In the genomic region with DNA sequence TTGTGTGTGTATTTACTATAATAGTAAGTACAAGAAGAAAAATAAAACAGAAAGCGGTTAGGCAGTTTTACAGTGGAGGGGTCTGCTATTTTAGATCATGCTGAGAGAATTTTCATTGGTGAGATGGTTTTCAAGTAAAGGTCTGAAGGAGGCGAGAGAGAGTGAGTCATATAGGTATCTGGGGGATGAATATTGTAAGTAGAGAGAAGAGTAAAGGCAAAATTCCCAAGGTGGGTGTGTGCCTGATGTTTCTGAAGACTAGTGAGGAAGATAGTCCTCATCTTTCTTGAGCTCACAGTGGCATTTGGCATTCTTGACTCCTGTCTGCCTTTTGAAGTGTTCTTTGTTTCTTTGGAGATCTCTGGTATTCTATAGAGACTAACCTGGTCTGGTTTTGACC, we compare ENCODE assay signal across 23 cellular contexts.
"Had no signal": no experiment of that assay in that cellular context is flagged by ENCODE, and none has a peak within 500 bp of the region (broad histone marks: within the 10 kb centered on the region; RNA-seq: fewer than 3 reads in every experiment).

No MANE protein-coding gene starts in this region.

- ATAC-seq: activated CD8-positive, alpha-beta T cell treated with anti-CD3 and anti-CD28 coated beads for 36 hours; activated naive CD8-positive, alpha-beta T cell treated with anti-CD3 and anti-CD28 coated beads, Interleukin-2, amount 50 U/mL, for 24 hours; activated T-cell treated with anti-CD3 and anti-CD28 coated beads, Interleukin-2, amount 50 U/mL, for 4 hours; body of pancreas; esophagus mucosa; gastrocnemius medialis; heart left ventricle had no signal

- DNase-seq: activated CD4-positive, alpha-beta T cell treated with anti-CD3 and anti-CD28 coated beads for 48 hours; activated CD4-positive, alpha-beta T cell treated with anti-CD3 and anti-CD28 coated beads, Interleukin-2, amount 50 U/mL, for 1 hour; activated CD4-positive, alpha-beta T cell treated with anti-CD3 and anti-CD28 coated beads, Interleukin-2, amount 50 U/mL, for 48 hours; activated CD8-positive, alpha-beta memory T cell treated with anti-CD3 and anti-CD28 coated beads for 24 hours; activated CD8-positive, alpha-beta T cell treated with anti-CD3 and anti-CD28 coated beads for 36 hours; activated effector memory CD4-positive, alpha-beta T cell treated with anti-CD3 and anti-CD28 coated beads, Interleukin-2, amount 50 U/mL, for 16 hours; activated naive CD4-positive, alpha-beta T cell treated with anti-CD3 and anti-CD28 coated beads for 36 hours; activated naive CD8-positive, alpha-beta T cell treated with anti-CD3 and anti-CD28 coated beads for 36 hours; activated naive CD8-positive, alpha-beta T cell treated with anti-CD3 and anti-CD28 coated beads, Interleukin-2, amount 50 U/mL, for 24 hours; activated T-cell treated with anti-CD3 and anti-CD28 coated beads, Interleukin-2, amount 50 U/mL, for 4 hours; adrenal gland; amygdala; aorta; body of pancreas; cortex of kidney; dermis blood vessel endothelial cell; effector CD8-positive, alpha-beta T cell; foreskin fibroblast; gastrocnemius medialis; glutamatergic neuron; heart left ventricle; T-helper 2 cell had no signal

- H3K4me1 ChIP-seq: adrenal gland had no signal

- H3K36me3 ChIP-seq: adrenal gland, gastrocnemius medialis had no signal

- H3K27me3 ChIP-seq: adrenal gland, body of pancreas, gastrocnemius medialis, heart left ventricle had no signal

- H3K9me3 ChIP-seq: adrenal gland, body of pancreas, gastrocnemius medialis had no signal

- H3K4me3 ChIP-seq: adrenal gland, body of pancreas, gastrocnemius medialis, heart left ventricle had no signal

- H3K27ac ChIP-seq: adrenal gland, body of pancreas, gastrocnemius medialis, heart left ventricle had no signal
